ENCODE assay signal across 6 cellular contexts in the genomic region with DNA sequence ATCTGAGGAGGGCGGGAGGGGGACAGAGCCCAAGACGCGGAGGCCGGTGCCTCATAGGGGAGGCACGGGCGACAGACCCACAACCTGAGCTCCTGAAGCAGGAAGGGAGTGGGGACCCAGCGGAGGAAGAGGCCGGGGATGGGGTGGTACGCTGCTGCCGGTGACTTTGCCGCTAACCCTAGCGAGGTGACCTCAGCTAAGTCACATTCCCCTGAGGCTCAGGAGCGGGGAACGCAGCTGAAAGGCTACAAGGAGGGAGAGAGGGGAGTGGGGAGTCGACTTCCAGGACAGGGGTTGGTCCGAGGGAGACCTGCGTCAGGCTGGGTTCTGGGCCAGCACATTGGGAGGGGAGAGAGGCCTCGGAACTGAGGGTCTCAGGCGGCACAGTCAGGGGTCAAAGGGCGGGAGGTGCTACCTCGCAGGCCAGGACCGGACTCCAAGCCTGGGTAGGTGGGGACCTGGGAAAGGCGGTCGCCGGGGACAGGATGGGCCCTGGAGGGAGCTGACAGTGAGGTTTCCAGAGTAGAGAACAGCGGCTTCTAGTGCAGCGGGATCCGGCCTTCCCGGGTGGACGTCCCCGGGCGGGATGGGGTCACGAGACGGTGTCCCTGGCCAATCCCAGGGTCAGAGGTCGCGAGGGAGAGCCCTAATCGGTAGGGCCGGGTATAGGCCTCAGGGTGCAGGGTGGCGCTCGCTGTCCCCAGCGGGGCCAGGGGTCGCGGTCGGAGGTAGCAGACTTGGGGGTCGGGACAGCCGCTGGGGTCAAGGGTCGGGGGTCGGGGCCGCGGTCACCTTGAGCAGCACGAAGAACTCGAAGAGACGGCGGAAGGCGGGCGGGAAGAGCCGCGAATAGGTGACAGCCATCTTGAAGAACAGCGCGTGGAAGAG. TPM values are rescaled to one million over a fixed set of nuclear protein-coding genes. Genes with fewer than 3 reads are reported as not detected.
DNase-seq lines count a peak whose midpoint lies in the region; ATAC-seq and TF ChIP-seq lines count a peak whose summit lies in the region.

No MANE protein-coding gene starts in this region.

- BruUV-seq in HCT116 (replicated peaks; lab: Mats Ljungman, UMichigan), result no TSS peak

- peaks cover 19% of the 10 kb centered on the region for H3K4me1 Mint-ChIP-seq in activated naive CD8-positive, alpha-beta T cell treated with anti-CD3 and anti-CD28 coated beads, Interleukin-2, amount 10 ng/mL, durations not matched to agents 7 days and 5 days

- no peak for TF ChIP-seq RAD21 in HCT116 (IDR thresholded peaks at IDR 0.05; ENCODE audit: low read depth)

- H3K9ac ChIP-seq in HCT116 (ENCODE audit: low read length) (peak overlapping the region; percentile 99), mucosa of rectum (ENCODE audit: low read depth in 1 of 2, low read length in 2 of 2) (peak overlapping the region; percentile 85 to 96)

- no peaks in the 10 kb centered on the region for H3K27me3 ChIP-seq in HCT116 (ENCODE audit: insufficient read depth, low read length)
- no peaks in the 10 kb centered on the region for H3K27me3 ChIP-seq in mucosa of rectum (ENCODE audit: control insufficient read depth in 2 of 2, insufficient read depth in 2 of 2, low read length in 2 of 2)

- POLR2A ChIA-PET in HCT116 (lab: Charles Lee), result no interaction called here
- POLR2A ChIA-PET in activated naive CD8-positive, alpha-beta T cell treated with anti-CD3 and anti-CD28 coated beads, Interleukin-2, amount 10 ng/mL, durations not matched to agents 7 days and 5 days (lab: Charles Lee), result interaction anchor here (0.6 to 1.9 kb wide), 12 partner anchors 23 to 127 kb away, joined by 3 to 9 read pairs (median 4); partner anchors contain the start of genes ARHGAP45, MED16, RNU6-9 and WDR18

- H3K4me1 ChIP-seq in HCT116 (ENCODE audit: control insufficient read depth in 1 of 2, insufficient read depth in 2 of 2, low read length in 2 of 2), result peaks cover 42 to 55% of the 10 kb centered on the region in 2 experiments
- peaks cover 43 to 50% of the 10 kb centered on the region in 2 donors for H3K4me1 ChIP-seq in mucosa of rectum (ENCODE audit: control insufficient read depth in 2 of 2, insufficient read depth in 2 of 2, low read length in 2 of 2)

- no peak for TF ChIP-seq POLR2A in HCT116 (IDR thresholded peaks at IDR 0.05; ENCODE audit: borderline replicate concordance, extremely low read depth, insufficient read depth, insufficient read length)

- H3K27ac Mint-ChIP-seq in activated naive CD8-positive, alpha-beta T cell treated with anti-CD3 and anti-CD28 coated beads, Interleukin-2, amount 10 ng/mL, durations not matched to agents 7 days and 5 days, result peak overlapping the region; percentile 88

- H3K9me2 ChIP-seq in HCT116 (ENCODE audit: insufficient read depth), result no peaks in the 10 kb centered on the region

- H3K4me3 ChIP-seq in HCT116 (replicated peaks in 1 of 2; ENCODE audit: low read depth in 1 of 2, low read length in 2 of 2), result peak overlapping the region; percentile 94 to 97
- peak overlapping the region; percentile 89 to 96 for H3K4me3 ChIP-seq in mucosa of rectum (ENCODE audit: low read length in 2 of 2)

- no peaks in the 10 kb centered on the region; the same call in 1 of the 2 replicates for H4K20me1 ChIP-seq in HCT116 (ENCODE audit: insufficient read depth)

- H3K79me2 ChIP-seq in HCT116 (ENCODE audit: insufficient read depth, low read length), result peaks cover 57% of the 10 kb centered on the region

- CTCF ChIA-PET in HCT116 (lab: Charles Lee), result interaction anchor here (1.0 kb wide), 1 partner anchor 36 kb away, joined by 3 read pairs; the partner anchor contains the start of gene WDR18

- RAD21 ChIA-PET in HCT116 (lab: Charles Lee; ENCODE audit: low non-redundant PET in 1 of 2, low total read pairs in 2 of 2, uncharacterized antibody in 2 of 2, unreplicated experiment in 2 of 2), result no interaction called here

- H3K9me3 Mint-ChIP-seq in activated naive CD8-positive, alpha-beta T cell treated with anti-CD3 and anti-CD28 coated beads, Interleukin-2, amount 10 ng/mL, durations not matched to agents 7 days and 5 days, result no peaks in the 10 kb centered on the region

- no peak for DNase-seq in HCT116 (ENCODE audit: low read depth, low spot score)
- DNase-seq in activated naive CD8-positive, alpha-beta T cell treated with anti-CD3 and anti-CD28 coated beads, Interleukin-2, amount 10 ng/mL, durations not matched to agents 7 days and 5 days, result no peak
- no peak for DNase-seq in cerebellar nuclear complex (lab: John Stamatoyannopoulos, UW)
- no peak for DNase-seq in NK-92 (lab: John Stamatoyannopoulos, UW; ENCODE audit: unreplicated experiment)

- H3K27ac ChIP-seq in HCT116 (ENCODE audit: low read depth, low read length) (peak overlapping the region; percentile 86), mucosa of rectum (ENCODE audit: low read depth in 2 of 2, low read length in 2 of 2) (peak overlapping the region; percentile 86 to 92)

- H3K9me3 ChIP-seq in HCT116 (ENCODE audit: control insufficient read depth in 1 of 2, insufficient read depth in 1 of 2, low read depth in 1 of 2, low read length in 2 of 2) (no peaks in the 10 kb centered on the region), mucosa of rectum (ENCODE audit: control insufficient read depth in 2 of 2, low read length in 2 of 2) (no peaks in the 10 kb centered on the region)

- peak overlapping the region; percentile 99 for H3K4me2 ChIP-seq in HCT116 (ENCODE audit: low read length)

- no peaks in the 10 kb centered on the region for H3K27me3 Mint-ChIP-seq in activated naive CD8-positive, alpha-beta T cell treated with anti-CD3 and anti-CD28 coated beads, Interleukin-2, amount 10 ng/mL, durations not matched to agents 7 days and 5 days

- H3K36me3 Mint-ChIP-seq in activated naive CD8-positive, alpha-beta T cell treated with anti-CD3 and anti-CD28 coated beads, Interleukin-2, amount 10 ng/mL, durations not matched to agents 7 days and 5 days, result peaks cover 2% of the 10 kb centered on the region

- intact Hi-C loops in HCT116 (cut with micrococcal nuclease), result loop anchor here (10.0 kb wide), 1 partner anchor 225 kb away; the partner anchor contains the start of genes ATP5F1D and MIDN

- no peak overlapping the region for H2AFZ ChIP-seq in HCT116 (ENCODE audit: low read depth, low read length, poor library complexity, severe bottlenecking)

- H3K36me3 ChIP-seq in HCT116 (ENCODE audit: control insufficient read depth in 1 of 2, insufficient read depth in 2 of 2, low read length in 2 of 2) (peaks cover 0 to 16% of the 10 kb centered on the region in 2 experiments; a peak in 2 of 4 replicates), mucosa of rectum (ENCODE audit: control insufficient read depth in 2 of 2, insufficient read depth in 2 of 2, low read length in 2 of 2) (peaks cover 3 to 4% of the 10 kb centered on the region in 2 donors)

- peak overlapping the region; percentile 90 for H3K4me3 Mint-ChIP-seq in activated naive CD8-positive, alpha-beta T cell treated with anti-CD3 and anti-CD28 coated beads, Interleukin-2, amount 10 ng/mL, durations not matched to agents 7 days and 5 days

- ATAC-seq in HCT116 (no peak), GM18873 (IDR thresholded peaks at IDR 0.05; ENCODE audit: low FRiP score, unreplicated experiment) (no peak)
- no peak for ATAC-seq in activated naive CD8-positive, alpha-beta T cell treated with anti-CD3 and anti-CD28 coated beads, Interleukin-2, amount 10 ng/mL, durations not matched to agents 7 days and 5 days (ENCODE audit: low read depth)

- TF ChIP-seq CTCF in HCT116 (IDR thresholded peaks at IDR 0.05 in 2 of 3, conservative IDR thresholded peaks at IDR 0.05 in 1 of 3; ENCODE audit: borderline replicate concordance in 1 of 3, insufficient read depth in 1 of 3, low read depth in 2 of 3, low read length in 2 of 3), result no peak

TF ChIP-seq in HCT116, 20 proteins besides CTCF, POLR2A, EP300 and RAD21 (continues in another document):
- no peak for TF ChIP-seq CEBPB (IDR thresholded peaks at IDR 0.05; ENCODE audit: low read depth)
- TF ChIP-seq ELF1 (IDR thresholded peaks at IDR 0.05; ENCODE audit: borderline replicate concordance, low read depth), result no peak
- no peak for TF ChIP-seq SRF (IDR thresholded peaks at IDR 0.05; ENCODE audit: low read depth)
- TF ChIP-seq EZH2 (IDR thresholded peaks at IDR 0.05), result no peak
- no peak for TF ChIP-seq EGR1 (IDR thresholded peaks at IDR 0.05; ENCODE audit: low read depth)
- TF ChIP-seq ZNF274 (IDR thresholded peaks at IDR 0.05; ENCODE audit: low read depth, low read length), result no peak
- TF ChIP-seq YY1 (IDR thresholded peaks at IDR 0.05; ENCODE audit: extremely low read depth, insufficient replicate concordance, low read depth, low read length), result no peak

RNA-seq across cellular contexts. Expression of gene TMEM259, which starts 0.7 kb away (rescaled TPM):
- 202 TPM for total RNA-seq in HCT116 (2021; ENCODE audit: unreplicated experiment)
- polyA plus RNA-seq in HCT116 (2012), result 168 and 187 TPM in 2 replicates
- total RNA-seq in activated naive CD8-positive, alpha-beta T cell treated with anti-CD3 and anti-CD28 coated beads, Interleukin-2, amount 10 ng/mL, durations not matched to agents 7 days and 5 days, result 100 to 1,000 TPM; 231 to 235 TPM

RNA-seq across cellular contexts. Expression of gene RNU6-2, which starts 1.1 kb away (rescaled TPM):
- not detected for total RNA-seq in HCT116 (2021; ENCODE audit: unreplicated experiment)
- polyA plus RNA-seq in HCT116 (2012), result not detected in 2 replicates
- not detected for total RNA-seq in activated naive CD8-positive, alpha-beta T cell treated with anti-CD3 and anti-CD28 coated beads, Interleukin-2, amount 10 ng/mL, durations not matched to agents 7 days and 5 days

RNA-seq across cellular contexts. Expression of gene CNN2, which starts 6.2 kb away (rescaled TPM):
- total RNA-seq in HCT116 (2021; ENCODE audit: unreplicated experiment), result 212 TPM
- 140 and 171 TPM in 2 replicates for polyA plus RNA-seq in HCT116 (2012)
- total RNA-seq in activated naive CD8-positive, alpha-beta T cell treated with anti-CD3 and anti-CD28 coated beads, Interleukin-2, amount 10 ng/mL, durations not matched to agents 7 days and 5 days, result 100 to 1,000 TPM; 340 to 353 TPM

RNA-seq across cellular contexts. Expression of gene ABCA7, which starts 19.7 kb away (rescaled TPM):
- total RNA-seq in HCT116 (2021; ENCODE audit: unreplicated experiment), result 91.4 TPM
- polyA plus RNA-seq in HCT116 (2012), result 59.2 and 65.7 TPM in 2 replicates
- 100 to 1,000 TPM; 145 to 146 TPM for total RNA-seq in activated naive CD8-positive, alpha-beta T cell treated with anti-CD3 and anti-CD28 coated beads, Interleukin-2, amount 10 ng/mL, durations not matched to agents 7 days and 5 days

RNA-seq across cellular contexts. Expression of gene GRIN3B, which starts 20.0 kb away (rescaled TPM):
- total RNA-seq in HCT116 (2021; ENCODE audit: unreplicated experiment), result 0.69 TPM
- polyA plus RNA-seq in HCT116 (2012), result 0.64 and 0.65 TPM in 2 replicates
- total RNA-seq in activated naive CD8-positive, alpha-beta T cell treated with anti-CD3 and anti-CD28 coated beads, Interleukin-2, amount 10 ng/mL, durations not matched to agents 7 days and 5 days, result not detected
